Comparison of ENCODE assay signal across 8 cellular contexts in genomic region chr6:10146723-10147451, GRCh38.
A peak's percentile ranks its signal among the peaks of the same experiment; 100 is the strongest.
DNase-seq lines count a peak whose midpoint lies in the region; ATAC-seq and TF ChIP-seq lines count a peak whose summit lies in the region.

No MANE protein-coding gene starts in this region.

- intact Hi-C loops in HCT116 (cut with micrococcal nuclease), result no loop called here
- intact Hi-C loops in head of caudate nucleus (cut with DNase I), result loop anchor here (10.0 kb wide), 1 partner anchor 258 kb away; no protein-coding TSS in a partner anchor
- intact Hi-C loops in gastrocnemius medialis (cut with DNase I; ENCODE audit: low total_unique reads), result no loop called here

- no peak for DNase-seq in activated naive CD8-positive, alpha-beta T cell treated with anti-CD3 and anti-CD28 coated beads, Interleukin-2, amount 50 U/mL, for 24 hours
- peak; percentile 40 for DNase-seq in HCT116 (ENCODE audit: low read depth, low spot score)
- no peak for DNase-seq in LNCaP clone FGC (ENCODE audit: low read depth)
- peak; percentile 29 for DNase-seq in WTC11 (ENCODE audit: low spot score)
- DNase-seq in head of caudate nucleus, result peak in 35 of 42 donors; percentile 6 to 80 (median 50)
- no peak for DNase-seq in gastrocnemius medialis
- DNase-seq in stimulated activated CD4-positive, alpha-beta T cell treated with anti-CD3 and anti-CD28 coated beads, Interleukin-12 subunit alpha, Interleukin-12 subunit beta, amount 100 ng/mL, for 4 hours, result no peak

- BruUV-seq in HCT116 (replicated peaks; lab: Mats Ljungman, UMichigan), result no TSS peak

- peaks cover 5% of the 10 kb centered on the region for H3K4me1 Mint-ChIP-seq in activated naive CD8-positive, alpha-beta T cell (ENCODE audit: low read depth)
- H3K4me1 Mint-ChIP-seq in activated naive CD8-positive, alpha-beta T cell treated with anti-CD3 and anti-CD28 coated beads, Interleukin-2, amount 50 U/mL, for 24 hours, result no peaks in the 10 kb centered on the region
- H3K4me1 Mint-ChIP-seq in WTC11, result peaks cover 13% of the 10 kb centered on the region

- H3K27ac Mint-ChIP-seq in activated naive CD8-positive, alpha-beta T cell, result no peak overlapping the region
- no peak overlapping the region for H3K27ac Mint-ChIP-seq in activated naive CD8-positive, alpha-beta T cell treated with anti-CD3 and anti-CD28 coated beads, Interleukin-2, amount 50 U/mL, for 24 hours
- peak overlapping the region; percentile 88; the same call in 1 of the 2 replicates for H3K27ac Mint-ChIP-seq in WTC11

- RAD21 ChIA-PET in HCT116 (lab: Charles Lee; ENCODE audit: low non-redundant PET in 1 of 2, low total read pairs in 2 of 2, uncharacterized antibody in 2 of 2, unreplicated experiment in 2 of 2), result no interaction called here

- no peak for ATAC-seq in activated naive CD8-positive, alpha-beta T cell treated with anti-CD3 and anti-CD28 coated beads, Interleukin-2, amount 50 U/mL, for 24 hours
- ATAC-seq in HCT116, result peak; percentile 98
- peak; percentile 100 for ATAC-seq in WTC11
- no peak for ATAC-seq in gastrocnemius medialis

- peaks cover 0 to 4% of the 10 kb centered on the region in 2 experiments; a peak in 1 of 4 replicates for H3K4me1 ChIP-seq in HCT116 (ENCODE audit: control insufficient read depth in 1 of 2, insufficient read depth in 2 of 2, low read length in 2 of 2)
- no peaks in the 10 kb centered on the region for H3K4me1 ChIP-seq in gastrocnemius medialis

- no peak for TF ChIP-seq RAD21 in HCT116 (IDR thresholded peaks at IDR 0.05; ENCODE audit: low read depth)

- H3K9me3 ChIP-seq in HCT116 (ENCODE audit: control insufficient read depth in 1 of 2, insufficient read depth in 1 of 2, low read depth in 1 of 2, low read length in 2 of 2) (no peaks in the 10 kb centered on the region), gastrocnemius medialis (no peaks in the 10 kb centered on the region)

- no peaks in the 10 kb centered on the region for H3K9me3 Mint-ChIP-seq in activated naive CD8-positive, alpha-beta T cell (ENCODE audit: low read depth)
- no peaks in the 10 kb centered on the region for H3K9me3 Mint-ChIP-seq in activated naive CD8-positive, alpha-beta T cell treated with anti-CD3 and anti-CD28 coated beads, Interleukin-2, amount 50 U/mL, for 24 hours
- no peaks in the 10 kb centered on the region for H3K9me3 Mint-ChIP-seq in WTC11

- H3K79me2 ChIP-seq in HCT116 (ENCODE audit: insufficient read depth, low read length), result no peaks in the 10 kb centered on the region

- POLR2A ChIA-PET in HCT116 (lab: Charles Lee) (no interaction called here), WTC11 (lab: Charles Lee) (no interaction called here)

- H3K36me3 Mint-ChIP-seq in activated naive CD8-positive, alpha-beta T cell, result no peaks in the 10 kb centered on the region
- H3K36me3 Mint-ChIP-seq in activated naive CD8-positive, alpha-beta T cell treated with anti-CD3 and anti-CD28 coated beads, Interleukin-2, amount 50 U/mL, for 24 hours (ENCODE audit: low read depth), result no peaks in the 10 kb centered on the region
- no peaks in the 10 kb centered on the region for H3K36me3 Mint-ChIP-seq in WTC11

- TF ChIP-seq CTCF in HCT116 (IDR thresholded peaks at IDR 0.05 in 2 of 3, conservative IDR thresholded peaks at IDR 0.05 in 1 of 3; ENCODE audit: borderline replicate concordance in 1 of 3, insufficient read depth in 1 of 3, low read depth in 2 of 3, low read length in 2 of 3) (no peak), LNCaP clone FGC (IDR thresholded peaks at IDR 0.05; ENCODE audit: control insufficient read depth, extremely low read depth, insufficient read depth) (no peak), WTC11 (IDR thresholded peaks at IDR 0.05) (no peak), gastrocnemius medialis (IDR thresholded peaks at IDR 0.05 in 4 of 5, conservative IDR thresholded peaks at IDR 0.05 in 1 of 5) (no peak)

- H2AFZ ChIP-seq in HCT116 (ENCODE audit: low read depth, low read length, poor library complexity, severe bottlenecking), result peak overlapping the region; percentile 97

- no peaks in the 10 kb centered on the region for H3K9me2 ChIP-seq in HCT116 (ENCODE audit: insufficient read depth)

- no peak overlapping the region for H3K9ac ChIP-seq in HCT116 (ENCODE audit: low read length)

- in situ Hi-C loops in gastrocnemius medialis (cut with MboI; ENCODE audit: low sequenced_read_pairs in 4 of 4), result no loop called here

- H4K20me1 ChIP-seq in HCT116 (ENCODE audit: insufficient read depth), result no peaks in the 10 kb centered on the region

- H3K27me3 Mint-ChIP-seq in activated naive CD8-positive, alpha-beta T cell, result peaks cover 4% of the 10 kb centered on the region
- no peaks in the 10 kb centered on the region for H3K27me3 Mint-ChIP-seq in activated naive CD8-positive, alpha-beta T cell treated with anti-CD3 and anti-CD28 coated beads, Interleukin-2, amount 50 U/mL, for 24 hours
- no peaks in the 10 kb centered on the region for H3K27me3 Mint-ChIP-seq in WTC11 (ENCODE audit: low read depth)

- H3K36me3 ChIP-seq in HCT116 (ENCODE audit: control insufficient read depth in 1 of 2, insufficient read depth in 2 of 2, low read length in 2 of 2), result no peaks in the 10 kb centered on the region
- no peaks in the 10 kb centered on the region for H3K36me3 ChIP-seq in gastrocnemius medialis

- H3K4me3 Mint-ChIP-seq in activated naive CD8-positive, alpha-beta T cell, result peak overlapping the region; percentile 64
- no peak overlapping the region for H3K4me3 Mint-ChIP-seq in activated naive CD8-positive, alpha-beta T cell treated with anti-CD3 and anti-CD28 coated beads, Interleukin-2, amount 50 U/mL, for 24 hours
- H3K4me3 Mint-ChIP-seq in WTC11, result peak overlapping the region; percentile 73

- peak overlapping the region; percentile 55 for H3K4me2 ChIP-seq in HCT116 (ENCODE audit: low read length)

- TF ChIP-seq POLR2A in HCT116 (IDR thresholded peaks at IDR 0.05; ENCODE audit: borderline replicate concordance, extremely low read depth, insufficient read depth, insufficient read length), result no peak
- no peak for TF ChIP-seq POLR2A in gastrocnemius medialis (IDR thresholded peaks at IDR 0.05)

- CTCF ChIA-PET in HCT116 (lab: Charles Lee), result no interaction called here
- CTCF ChIA-PET in WTC11 (lab: Charles Lee), result no interaction called here

- H3K27ac ChIP-seq in HCT116 (ENCODE audit: low read depth, low read length) (no peak overlapping the region), gastrocnemius medialis (no peak overlapping the region)

- H3K4me3 ChIP-seq in HCT116 (replicated peaks in 1 of 2; ENCODE audit: low read depth in 1 of 2, low read length in 2 of 2), result peak overlapping the region; percentile 22 to 39; a peak in 2 of 4 replicates
- peak overlapping the region; percentile 45 for H3K4me3 ChIP-seq in LNCaP clone FGC (ENCODE audit: low read depth, low read length)
- H3K4me3 ChIP-seq in gastrocnemius medialis, result peak overlapping the region in 3 of 4 donors; percentile 9 to 39 (median 21)

- H3K27me3 ChIP-seq in HCT116 (ENCODE audit: insufficient read depth, low read length) (no peaks in the 10 kb centered on the region), gastrocnemius medialis (no peaks in the 10 kb centered on the region)

TF ChIP-seq in HCT116, 20 proteins besides CTCF, POLR2A, EP300 and RAD21 (continues in another document):
- TF ChIP-seq FOSL1 (IDR thresholded peaks at IDR 0.05; ENCODE audit: low read depth), result no peak
- TF ChIP-seq ZNF274 (IDR thresholded peaks at IDR 0.05; ENCODE audit: low read depth, low read length), result no peak
- TF ChIP-seq EZH2phosphoT487 (IDR thresholded peaks at IDR 0.05; ENCODE audit: borderline replicate concordance), result no peak

TF ChIP-seq in WTC11, 78 proteins besides CTCF, POLR2A, EP300 and RAD21 (continues in another document):
- no peak for TF ChIP-seq ATF3 (CRISPR knock-in tag; conservative IDR thresholded peaks at IDR 0.05)
- no peak for TF ChIP-seq ZNF219 (CRISPR knock-in tag; IDR thresholded peaks at IDR 0.05; ENCODE audit: borderline replicate concordance)
- no peak for TF ChIP-seq FOXP1 (CRISPR knock-in tag; IDR thresholded peaks at IDR 0.05; ENCODE audit: borderline replicate concordance)
- TF ChIP-seq KAT7 (CRISPR knock-in tag; IDR thresholded peaks at IDR 0.05; ENCODE audit: borderline replicate concordance), result no peak
- no peak for TF ChIP-seq AR (CRISPR knock-in tag; IDR thresholded peaks at IDR 0.05)
- TF ChIP-seq NR1H2 (CRISPR knock-in tag; IDR thresholded peaks at IDR 0.05), result no peak

Comparison
In these comparisons a context has a peak if more than half of its experiments do, and no peak if none do; other contexts are left out.
1. ATAC-seq: peak in HCT116 (single experiment) and WTC11 (single experiment); none in activated naive CD8-positive, alpha-beta T cell treated with anti-CD3 and anti-CD28 coated beads, Interleukin-2, amount 50 U/mL, for 24 hours (single experiment) and gastrocnemius medialis (0 of 2).
2. DNase-seq: peak in HCT116 (single experiment), WTC11 (single experiment) and head of caudate nucleus (35 of 42); none in activated naive CD8-positive, alpha-beta T cell treated with anti-CD3 and anti-CD28 coated beads, Interleukin-2, amount 50 U/mL, for 24 hours (single experiment), LNCaP clone FGC (single experiment), gastrocnemius medialis (0 of 2) and stimulated activated CD4-positive, alpha-beta T cell treated with anti-CD3 and anti-CD28 coated beads, Interleukin-12 subunit alpha, Interleukin-12 subunit beta, amount 100 ng/mL, for 4 hours (single experiment).
3. Peak in every context shown above with its lines, with median percentiles within 50 percentile points of each other: H3K4me3 ChIP-seq.